Comparison of ENCODE assay signal across 17 cellular contexts in the genomic region with DNA sequence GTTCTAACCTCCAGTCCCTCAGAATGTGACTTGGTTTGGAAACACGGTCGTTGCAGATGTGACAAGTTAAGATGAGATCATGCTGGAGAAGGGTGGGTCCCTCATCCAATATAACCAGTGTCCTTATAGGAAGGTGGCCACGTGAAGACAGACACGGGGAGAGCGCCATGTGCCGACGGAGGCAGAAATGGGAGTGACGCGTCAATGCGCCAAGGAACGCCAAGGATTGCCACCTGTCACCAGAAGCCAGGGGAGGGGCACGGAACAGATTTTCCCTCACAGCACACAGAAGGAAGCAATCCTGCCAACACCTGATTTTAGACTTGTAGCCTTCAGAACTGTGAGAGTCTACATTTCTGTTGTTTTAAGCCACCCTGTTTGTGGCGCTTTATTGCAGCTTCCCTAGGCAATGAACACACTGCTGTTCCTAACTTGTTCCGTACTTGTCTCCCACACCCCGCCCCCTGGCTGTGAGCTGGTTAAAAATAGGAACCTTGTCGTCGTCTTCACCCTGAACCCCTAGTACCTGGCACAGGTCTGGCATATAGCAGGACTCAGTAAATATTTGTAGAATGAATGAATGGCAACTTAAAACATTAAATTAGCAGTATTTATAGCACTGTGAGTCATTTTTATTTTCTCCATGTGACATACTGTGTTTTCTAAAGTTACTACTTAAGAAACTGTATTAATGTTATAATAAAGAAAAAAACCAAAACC. TPM values are rescaled to one million over a fixed set of nuclear protein-coding genes. Genes with fewer than 3 reads are reported as not detected.
A peak's percentile ranks its signal among the peaks of the same experiment; 100 is the strongest.
DNase-seq lines count a peak whose midpoint lies in the region; ATAC-seq and TF ChIP-seq lines count a peak whose summit lies in the region.
"Had no signal": no experiment of that assay in that cellular context is flagged by ENCODE, and none has a peak within 500 bp of the region (broad histone marks: within the 10 kb centered on the region; RNA-seq: fewer than 3 reads in every experiment).

No MANE protein-coding gene starts in this region.

- no peak for TF ChIP-seq POLR2A in body of pancreas (IDR thresholded peaks at IDR 0.05)

- no peak overlapping the region for H2AFZ ChIP-seq in smooth muscle cell (ENCODE audit: low read depth)

- H3K4me3 ChIP-seq in body of pancreas (no peak overlapping the region), smooth muscle cell (no peak overlapping the region)
- H3K4me3 ChIP-seq: heart right ventricle had no signal

- no peak overlapping the region for H3K4me2 ChIP-seq in smooth muscle cell

- no peaks in the 10 kb centered on the region for H3K79me2 ChIP-seq in smooth muscle cell (ENCODE audit: low read depth)

- H3K4me1 ChIP-seq in body of pancreas (peaks cover 9% of the 10 kb centered on the region), smooth muscle cell (ENCODE audit: low read depth) (no peaks in the 10 kb centered on the region)

- intact Hi-C loops in body of pancreas (cut with DNase I) (no loop called here), left colon (cut with DNase I, micrococcal nuclease) (no loop called here)

- TF ChIP-seq CTCF in 22Rv1 (IDR thresholded peaks at IDR 0.05) (no peak), body of pancreas (IDR thresholded peaks at IDR 0.05) (peak in 4 of 7 experiments; percentile 7 to 32 (median 21)), smooth muscle cell (IDR thresholded peaks at IDR 0.05; ENCODE audit: borderline replicate concordance, insufficient read depth, poor library complexity, severe bottlenecking) (no peak)

- H3K27ac ChIP-seq in 22Rv1 (0 out of 2 replicates have a peak overlapping the region, but pooled peaks have one; percentile 18), body of pancreas (no peak overlapping the region), smooth muscle cell (ENCODE audit: low read depth) (no peak overlapping the region)
- H3K27ac ChIP-seq: heart right ventricle had no signal

- no peaks in the 10 kb centered on the region for H3K36me3 ChIP-seq in body of pancreas (replicated peaks in 1 of 2; ENCODE audit: insufficient read depth in 1 of 2, low read depth in 2 of 2)
- H3K36me3 ChIP-seq in smooth muscle cell (ENCODE audit: low read depth), result no peaks in the 10 kb centered on the region
- H3K36me3 ChIP-seq: heart right ventricle had no signal

- H3K9me3 ChIP-seq in body of pancreas (no peaks in the 10 kb centered on the region), smooth muscle cell (replicated peaks; ENCODE audit: low read depth) (no peaks in the 10 kb centered on the region)
- H3K9me3 ChIP-seq: heart right ventricle had no signal

- 46 to 50% methylated on average over 17 of the region's 17 CpGs for WGBS in body of pancreas, 2 donors
- 83% methylated on average over 17 of the region's 17 CpGs for WGBS in smooth muscle cell (ENCODE audit: low lambda C conversion rate)

- H3F3A ChIP-seq in smooth muscle cell (ENCODE audit: low read depth), result no peaks in the 10 kb centered on the region

- H3K9ac ChIP-seq in smooth muscle cell (ENCODE audit: low read depth), result no peak overlapping the region

- peak; percentile 56 for ATAC-seq in body of pancreas
- ATAC-seq in left colon, result peak; percentile 85
- ATAC-seq: activated naive CD8-positive, alpha-beta T cell treated with anti-CD3 and anti-CD28 coated beads, Interleukin-2, amount 50 U/mL, for 24 hours; activated T-cell treated with anti-CD3 and anti-CD28 coated beads, Interleukin-2, amount 50 U/mL, for 72 hours; esophagus mucosa had no signal

- peak; percentile 8 for DNase-seq in LoVo (ENCODE audit: low spot score)
- peak; percentile 31 to 72 (median 58) for DNase-seq in body of pancreas
- peak; percentile 73 to 85 for DNase-seq in left colon
- DNase-seq in central memory CD4-positive, alpha-beta T cell, result no peak
- DNase-seq in smooth muscle cell (lab: John Stamatoyannopoulos, UW; ENCODE audit: unreplicated experiment), result no peak
- DNase-seq in SK-N-DZ (ENCODE audit: low spot score), result no peak
- no peak for DNase-seq in hepatic stellate cell (ENCODE audit: low spot score)
- DNase-seq: ACHN; activated CD4-positive, alpha-beta T cell treated with anti-CD3 and anti-CD28 coated beads, Interleukin-2, amount 50 U/mL, for 4 hours; activated naive CD8-positive, alpha-beta T cell treated with anti-CD3 and anti-CD28 coated beads, Interleukin-2, amount 50 U/mL, for 24 hours; activated T-cell treated with anti-CD3 and anti-CD28 coated beads, Interleukin-2, amount 50 U/mL, for 72 hours; COR-L47; cortex of kidney; heart right ventricle; stimulated activated CD4-positive, alpha-beta T cell treated with anti-CD3 and anti-CD28 coated beads, Interleukin-15, amount 100 ng/mL, for 24 hours had no signal

- no peaks in the 10 kb centered on the region for H4K20me1 ChIP-seq in smooth muscle cell (ENCODE audit: low read depth)

- H3K27me3 ChIP-seq in body of pancreas, result no peaks in the 10 kb centered on the region
- peaks cover 18% of the 10 kb centered on the region for H3K27me3 ChIP-seq in smooth muscle cell (ENCODE audit: low read depth)

RNA-seq across cellular contexts. Expression of gene RIMS3, which starts 14.2 kb away (rescaled TPM):
- 1 to 10 TPM in 1 of 2 donors, under 1 TPM in 1; 0.66 to 2.1 TPM for total RNA-seq in body of pancreas
- total RNA-seq in left colon, result 10 to 100 TPM in 1 of 2 donors, 1 to 10 TPM in 1; 6.4 to 15.6 TPM
- total RNA-seq in smooth muscle cell, result 2.2 and 2.6 TPM in 2 replicates
- 0.33 and 2.0 TPM in 2 replicates for polyA plus RNA-seq in smooth muscle cell
- polyA plus RNA-seq in SK-N-DZ (2014; cell fraction: cytosol; rRNA removed), result 60.3 and 81.1 TPM in 2 replicates
- 102 and 112 TPM in 2 replicates for polyA plus RNA-seq in SK-N-DZ (2014; cell fraction: nucleus; rRNA removed)

RNA-seq across cellular contexts. Expression of gene NFYC, which starts 40.2 kb away (rescaled TPM):
- total RNA-seq in body of pancreas (10 to 100 TPM; 37.2 to 44.9 TPM), left colon (10 to 100 TPM; 62.5 TPM), smooth muscle cell (18.1 and 18.4 TPM in 2 replicates)
- polyA plus RNA-seq in smooth muscle cell, result 28.6 and 35.3 TPM in 2 replicates
- polyA plus RNA-seq in SK-N-DZ (2014; cell fraction: cytosol; rRNA removed), result 30.5 and 44.8 TPM in 2 replicates
- polyA plus RNA-seq in SK-N-DZ (2014; cell fraction: nucleus; rRNA removed), result 22.8 and 36.0 TPM in 2 replicates

Comparison
In these comparisons a context has a peak if more than half of its experiments do, and no peak if none do; other contexts are left out.
1. CTCF ChIP-seq: peak in body of pancreas (4 of 7); none in 22Rv1 (single experiment) and smooth muscle cell (single experiment).
2. DNase-seq: peak in LoVo (single experiment), body of pancreas (4 of 4) and left colon (2 of 2); none in central memory CD4-positive, alpha-beta T cell (single experiment), smooth muscle cell (single experiment), SK-N-DZ (single experiment) and hepatic stellate cell (single experiment).